2 cellular contexts compared by ENCODE assay signal in genomic region chr11:1781593-1781975, GRCh38.
TF ChIP-seq lines count a peak whose summit lies in the region.

No MANE protein-coding gene starts in this region.

TF ChIP-seq in K562, 482 proteins besides CTCF, POLR2A, EP300 and RAD21:
- TF ChIP-seq NR4A1 (CRISPR knock-in tag; IDR thresholded peaks at IDR 0.05) (no peak), NR4A1 (tag; IDR thresholded peaks at IDR 0.05) (no peak), SFPQ (IDR thresholded peaks at IDR 0.05; ENCODE audit: low read depth, low read length) (no peak), RBM25 (IDR thresholded peaks at IDR 0.05; ENCODE audit: low read depth, low read length, severe bottlenecking) (no peak), EP400 (IDR thresholded peaks at IDR 0.05) (no peak), FOXJ3 (CRISPR knock-in tag; IDR thresholded peaks at IDR 0.05) (no peak), ZFX (CRISPR knock-in tag; IDR thresholded peaks at IDR 0.05) (no peak)
- TF ChIP-seq, protein P1, sequence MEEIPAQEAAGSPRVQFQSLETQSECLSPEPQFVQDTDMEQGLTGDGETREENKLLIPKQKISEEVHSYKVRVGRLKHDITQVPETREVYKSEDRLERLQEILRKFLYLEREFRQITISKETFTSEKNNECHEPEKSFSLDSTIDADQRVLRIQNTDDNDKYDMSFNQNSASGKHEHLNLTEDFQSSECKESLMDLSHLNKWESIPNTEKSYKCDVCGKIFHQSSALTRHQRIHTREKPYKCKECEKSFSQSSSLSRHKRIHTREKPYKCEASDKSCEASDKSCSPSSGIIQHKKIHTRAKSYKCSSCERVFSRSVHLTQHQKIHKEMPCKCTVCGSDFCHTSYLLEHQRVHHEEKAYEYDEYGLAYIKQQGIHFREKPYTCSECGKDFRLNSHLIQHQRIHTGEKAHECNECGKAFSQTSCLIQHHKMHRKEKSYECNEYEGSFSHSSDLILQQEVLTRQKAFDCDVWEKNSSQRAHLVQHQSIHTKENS (CRISPR knock-in tag; IDR thresholded peaks at IDR 0.05), result no peak
- TF ChIP-seq, protein P2, sequence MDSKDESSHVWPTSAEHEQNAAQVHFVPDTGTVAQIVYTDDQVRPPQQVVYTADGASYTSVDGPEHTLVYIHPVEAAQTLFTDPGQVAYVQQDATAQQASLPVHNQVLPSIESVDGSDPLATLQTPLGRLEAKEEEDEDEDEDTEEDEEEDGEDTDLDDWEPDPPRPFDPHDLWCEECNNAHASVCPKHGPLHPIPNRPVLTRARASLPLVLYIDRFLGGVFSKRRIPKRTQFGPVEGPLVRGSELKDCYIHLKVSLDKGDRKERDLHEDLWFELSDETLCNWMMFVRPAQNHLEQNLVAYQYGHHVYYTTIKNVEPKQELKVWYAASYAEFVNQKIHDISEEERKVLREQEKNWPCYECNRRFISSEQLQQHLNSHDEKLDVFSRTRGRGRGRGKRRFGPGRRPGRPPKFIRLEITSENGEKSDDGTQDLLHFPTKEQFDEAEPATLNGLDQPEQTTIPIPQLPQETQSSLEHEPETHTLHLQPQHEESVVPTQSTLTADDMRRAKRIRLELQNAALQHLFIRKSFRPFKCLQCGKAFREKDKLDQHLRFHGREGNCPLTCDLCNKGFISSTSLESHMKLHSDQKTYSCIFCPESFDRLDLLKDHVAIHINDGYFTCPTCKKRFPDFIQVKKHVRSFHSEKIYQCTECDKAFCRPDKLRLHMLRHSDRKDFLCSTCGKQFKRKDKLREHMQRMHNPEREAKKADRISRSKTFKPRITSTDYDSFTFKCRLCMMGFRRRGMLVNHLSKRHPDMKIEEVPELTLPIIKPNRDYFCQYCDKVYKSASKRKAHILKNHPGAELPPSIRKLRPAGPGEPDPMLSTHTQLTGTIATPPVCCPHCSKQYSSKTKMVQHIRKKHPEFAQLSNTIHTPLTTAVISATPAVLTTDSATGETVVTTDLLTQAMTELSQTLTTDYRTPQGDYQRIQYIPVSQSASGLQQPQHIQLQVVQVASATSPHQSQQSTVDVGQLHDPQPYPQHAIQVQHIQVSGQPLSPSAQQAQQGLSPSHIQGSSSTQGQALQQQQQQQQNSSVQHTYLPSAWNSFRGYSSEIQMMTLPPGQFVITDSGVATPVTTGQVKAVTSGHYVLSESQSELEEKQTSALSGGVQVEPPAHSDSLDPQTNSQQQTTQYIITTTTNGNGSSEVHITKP (IDR thresholded peaks at IDR 0.05; ENCODE audit: partially characterized antibody), result peak; percentile 60

TF ChIP-seq in SK-N-SH, 30 proteins besides CTCF, POLR2A, EP300 and RAD21:
- TF ChIP-seq ELF1 (IDR thresholded peaks at IDR 0.05) (no peak), GABPA (IDR thresholded peaks at IDR 0.05; ENCODE audit: low read depth) (no peak), USF1 (IDR thresholded peaks at IDR 0.05; ENCODE audit: borderline replicate concordance, low read depth) (no peak), POLR2AphosphoS5 (IDR thresholded peaks at IDR 0.05; ENCODE audit: low read depth, low read length) (no peak), YY1 (IDR thresholded peaks at IDR 0.05; ENCODE audit: low read depth) (no peak), TCF12 (IDR thresholded peaks at IDR 0.05) (no peak), RCOR1 (IDR thresholded peaks at IDR 0.05; ENCODE audit: low read length) (no peak), REST (IDR thresholded peaks at IDR 0.05; ENCODE audit: low read depth, low read length) (no peak), FOXJ3 (CRISPR knock-in tag; IDR thresholded peaks at IDR 0.05) (no peak), CHD2 (IDR thresholded peaks at IDR 0.05; ENCODE audit: low read length, partially characterized antibody) (no peak)
- TF ChIP-seq, protein P3, sequence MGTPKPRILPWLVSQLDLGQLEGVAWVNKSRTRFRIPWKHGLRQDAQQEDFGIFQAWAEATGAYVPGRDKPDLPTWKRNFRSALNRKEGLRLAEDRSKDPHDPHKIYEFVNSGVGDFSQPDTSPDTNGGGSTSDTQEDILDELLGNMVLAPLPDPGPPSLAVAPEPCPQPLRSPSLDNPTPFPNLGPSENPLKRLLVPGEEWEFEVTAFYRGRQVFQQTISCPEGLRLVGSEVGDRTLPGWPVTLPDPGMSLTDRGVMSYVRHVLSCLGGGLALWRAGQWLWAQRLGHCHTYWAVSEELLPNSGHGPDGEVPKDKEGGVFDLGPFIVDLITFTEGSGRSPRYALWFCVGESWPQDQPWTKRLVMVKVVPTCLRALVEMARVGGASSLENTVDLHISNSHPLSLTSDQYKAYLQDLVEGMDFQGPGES (IDR thresholded peaks at IDR 0.05; ENCODE audit: low read depth, low read length), result no peak
- TF ChIP-seq, protein P4, sequence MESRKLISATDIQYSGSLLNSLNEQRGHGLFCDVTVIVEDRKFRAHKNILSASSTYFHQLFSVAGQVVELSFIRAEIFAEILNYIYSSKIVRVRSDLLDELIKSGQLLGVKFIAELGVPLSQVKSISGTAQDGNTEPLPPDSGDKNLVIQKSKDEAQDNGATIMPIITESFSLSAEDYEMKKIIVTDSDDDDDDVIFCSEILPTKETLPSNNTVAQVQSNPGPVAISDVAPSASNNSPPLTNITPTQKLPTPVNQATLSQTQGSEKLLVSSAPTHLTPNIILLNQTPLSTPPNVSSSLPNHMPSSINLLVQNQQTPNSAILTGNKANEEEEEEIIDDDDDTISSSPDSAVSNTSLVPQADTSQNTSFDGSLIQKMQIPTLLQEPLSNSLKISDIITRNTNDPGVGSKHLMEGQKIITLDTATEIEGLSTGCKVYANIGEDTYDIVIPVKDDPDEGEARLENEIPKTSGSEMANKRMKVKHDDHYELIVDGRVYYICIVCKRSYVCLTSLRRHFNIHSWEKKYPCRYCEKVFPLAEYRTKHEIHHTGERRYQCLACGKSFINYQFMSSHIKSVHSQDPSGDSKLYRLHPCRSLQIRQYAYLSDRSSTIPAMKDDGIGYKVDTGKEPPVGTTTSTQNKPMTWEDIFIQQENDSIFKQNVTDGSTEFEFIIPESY (IDR thresholded peaks at IDR 0.05; ENCODE audit: borderline replicate concordance, low read depth), result no peak
